Comparison of ENCODE assay signal across 1 cellular context in genomic region chr14:100334904-100335303, GRCh38.
TF ChIP-seq lines count a peak whose summit lies in the region.

No MANE protein-coding gene starts in this region.

TF ChIP-seq in IMR-90, 13 proteins besides CTCF, POLR2A, EP300 and RAD21:
- TF ChIP-seq CHD1 (IDR thresholded peaks at IDR 0.05; ENCODE audit: low read depth, low read length), result no peak
- no peak for TF ChIP-seq RCOR1 (IDR thresholded peaks at IDR 0.05; ENCODE audit: insufficient replicate concordance, low read length)
- TF ChIP-seq NFE2L2 (IDR thresholded peaks at IDR 0.05; ENCODE audit: low read depth, low read length), result no peak
- no peak for TF ChIP-seq SMC3 (IDR thresholded peaks at IDR 0.05; ENCODE audit: low read depth, low read length)
- TF ChIP-seq MXI1 (IDR thresholded peaks at IDR 0.05; ENCODE audit: borderline replicate concordance, low read depth, low read length), result no peak
- TF ChIP-seq USF2 (IDR thresholded peaks at IDR 0.05; ENCODE audit: low read depth, low read length), result no peak
- no peak for TF ChIP-seq FOS (IDR thresholded peaks at IDR 0.05; ENCODE audit: low read depth, low read length)
- TF ChIP-seq RFX5 (IDR thresholded peaks at IDR 0.05; ENCODE audit: low read depth, low read length), result no peak
- no peak for TF ChIP-seq MAZ (IDR thresholded peaks at IDR 0.05; ENCODE audit: borderline replicate concordance, low read depth, low read length)
- TF ChIP-seq CEBPB (IDR thresholded peaks at IDR 0.05; ENCODE audit: low read depth, low read length), result no peak
- TF ChIP-seq, protein P1, sequence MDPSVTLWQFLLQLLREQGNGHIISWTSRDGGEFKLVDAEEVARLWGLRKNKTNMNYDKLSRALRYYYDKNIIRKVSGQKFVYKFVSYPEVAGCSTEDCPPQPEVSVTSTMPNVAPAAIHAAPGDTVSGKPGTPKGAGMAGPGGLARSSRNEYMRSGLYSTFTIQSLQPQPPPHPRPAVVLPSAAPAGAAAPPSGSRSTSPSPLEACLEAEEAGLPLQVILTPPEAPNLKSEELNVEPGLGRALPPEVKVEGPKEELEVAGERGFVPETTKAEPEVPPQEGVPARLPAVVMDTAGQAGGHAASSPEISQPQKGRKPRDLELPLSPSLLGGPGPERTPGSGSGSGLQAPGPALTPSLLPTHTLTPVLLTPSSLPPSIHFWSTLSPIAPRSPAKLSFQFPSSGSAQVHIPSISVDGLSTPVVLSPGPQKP (IDR thresholded peaks at IDR 0.05; ENCODE audit: borderline replicate concordance, low read depth, low read length), result no peak
- no peak for TF ChIP-seq BHLHE40 (IDR thresholded peaks at IDR 0.05; ENCODE audit: low read depth, low read length)
- no peak for TF ChIP-seq MAFK (IDR thresholded peaks at IDR 0.05; ENCODE audit: low read depth, low read length)
